Comparison of ENCODE assay signal across 10 cellular contexts in the genomic region with DNA sequence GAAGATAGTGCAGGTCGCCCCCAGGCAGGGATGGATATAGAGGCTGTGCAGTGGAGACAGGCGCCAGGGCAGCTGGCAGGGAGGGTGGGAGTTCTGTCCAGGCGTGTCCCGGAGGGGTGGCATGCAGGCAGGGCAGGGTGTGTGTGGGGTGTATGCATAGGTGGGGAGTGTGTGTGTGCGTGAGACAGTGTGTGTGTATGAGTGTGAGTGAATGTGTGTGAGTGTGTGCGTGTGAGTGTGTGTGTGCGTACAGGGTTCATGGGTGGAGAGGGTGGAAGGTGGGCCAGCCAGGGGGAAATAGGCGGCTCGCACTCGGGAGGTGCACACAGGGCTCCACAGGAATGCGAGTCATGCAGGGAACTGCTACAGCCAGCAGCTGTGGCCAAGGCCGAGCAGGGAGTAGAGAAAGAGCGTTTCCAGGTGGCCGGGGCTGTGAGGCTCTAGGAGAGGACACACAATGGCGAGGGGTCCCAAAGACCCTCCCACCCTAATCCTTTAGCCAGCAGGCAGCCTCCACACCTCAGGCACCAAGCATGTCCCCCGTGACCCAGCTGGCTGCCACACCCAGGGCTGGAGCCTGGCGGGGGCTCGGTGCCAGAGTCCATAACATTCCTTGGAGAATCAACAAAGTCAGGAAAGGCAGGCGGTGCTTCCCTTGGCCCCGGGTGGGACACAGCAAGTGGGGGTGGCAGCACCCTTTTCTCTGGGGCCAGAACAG. TPM values are rescaled to one million over a fixed set of nuclear protein-coding genes. Genes with fewer than 3 reads are reported as not detected.
DNase-seq lines count a peak whose midpoint lies in the region; ATAC-seq and TF ChIP-seq lines count a peak whose summit lies in the region.
"Had no signal": no experiment of that assay in that cellular context is flagged by ENCODE, and none has a peak within 500 bp of the region (broad histone marks: within the 10 kb centered on the region; RNA-seq: fewer than 3 reads in every experiment).

No MANE protein-coding gene starts in this region.

- H3K27ac ChIP-seq in CD4-positive, alpha-beta T cell (ENCODE audit: low read depth, low read length), result no peak overlapping the region
- H3K27ac ChIP-seq in Peyer's patch, result peak overlapping the region in 3 of 4 donors; percentile 2 to 72 (median 53)
- H3K27ac ChIP-seq in fibroblast of lung (ENCODE audit: insufficient read depth, low read length), result peak overlapping the region; percentile 49
- peak overlapping the region; percentile 68 for H3K27ac ChIP-seq in neuronal stem cell (replicated peaks; ENCODE audit: low read length)
- H3K27ac ChIP-seq: C4-2B had no signal

- intact Hi-C loops in CD4-positive, alpha-beta T cell (cut with DNase I, micrococcal nuclease), result no loop called here
- intact Hi-C loops in natural killer cell (cut with micrococcal nuclease), result no loop called here
- intact Hi-C loops in activated CD4-positive, alpha-beta memory T cell treated with anti-CD3 and anti-CD28 coated beads for 36 hours (cut with micrococcal nuclease), result no loop called here

- H3K4me3 Mint-ChIP-seq in CD4-positive, alpha-beta T cell, result peak overlapping the region; percentile 54
- no peak overlapping the region for H3K4me3 Mint-ChIP-seq in activated CD8-positive, alpha-beta T cell treated with anti-CD3 and anti-CD28 coated beads, Interleukin-2, amount 10 ng/mL, durations not matched to agents 7 days and 5 days
- H3K4me3 Mint-ChIP-seq in natural killer cell, result no peak overlapping the region
- no peak overlapping the region for H3K4me3 Mint-ChIP-seq in activated CD4-positive, alpha-beta memory T cell treated with anti-CD3 and anti-CD28 coated beads for 36 hours
- H3K4me3 Mint-ChIP-seq: activated naive CD4-positive, alpha-beta T cell treated with anti-CD3 and anti-CD28 coated beads, Interleukin-2, amount 50 U/mL, for 24 hours had no signal

- H4K91ac ChIP-seq in neuronal stem cell (ENCODE audit: low read depth, low read length, poor library complexity), result peak overlapping the region; percentile 93

- peak overlapping the region; percentile 47 for H3K14ac ChIP-seq in neuronal stem cell (ENCODE audit: low read length)

- peaks cover 1% of the 10 kb centered on the region for H3K79me1 ChIP-seq in neuronal stem cell (ENCODE audit: low read depth, low read length)

- peak overlapping the region; percentile 44 for H3K4me2 ChIP-seq in fibroblast of lung (ENCODE audit: extremely low read depth, insufficient read depth, low read length)
- peak overlapping the region; percentile 23 for H3K4me2 ChIP-seq in neuronal stem cell (ENCODE audit: insufficient read depth, low read length, poor library complexity, severe bottlenecking)

- CTCF ChIA-PET in CD4-positive, alpha-beta T cell (lab: Charles Lee), result no interaction called here
- CTCF ChIA-PET in activated CD8-positive, alpha-beta T cell treated with anti-CD3 and anti-CD28 coated beads, Interleukin-2, amount 10 ng/mL, durations not matched to agents 7 days and 5 days (lab: Charles Lee), result interaction anchor here (1.9 to 2.1 kb wide), 3 partner anchors 8 to 28 kb away, joined by 5 to 7 read pairs (median 5); a partner anchor contains a TSS
- CTCF ChIA-PET in activated CD4-positive, alpha-beta memory T cell treated with anti-CD3 and anti-CD28 coated beads for 36 hours (lab: Charles Lee), result no interaction called here

- no peaks in the 10 kb centered on the region for H3K27me3 Mint-ChIP-seq in CD4-positive, alpha-beta T cell
- H3K27me3 Mint-ChIP-seq in activated CD8-positive, alpha-beta T cell treated with anti-CD3 and anti-CD28 coated beads, Interleukin-2, amount 10 ng/mL, durations not matched to agents 7 days and 5 days (ENCODE audit: low read depth), result peaks cover 10% of the 10 kb centered on the region
- H3K27me3 Mint-ChIP-seq in natural killer cell (ENCODE audit: low read depth in 2 of 2), result peaks cover 0 to 3% of the 10 kb centered on the region in 2 donors
- H3K27me3 Mint-ChIP-seq in activated CD4-positive, alpha-beta memory T cell treated with anti-CD3 and anti-CD28 coated beads for 36 hours, result peaks cover 6% of the 10 kb centered on the region
- H3K27me3 Mint-ChIP-seq: activated naive CD4-positive, alpha-beta T cell treated with anti-CD3 and anti-CD28 coated beads, Interleukin-2, amount 50 U/mL, for 24 hours had no signal

- POLR2A ChIA-PET in CD4-positive, alpha-beta T cell (lab: Charles Lee), result no interaction called here
- POLR2A ChIA-PET in activated CD8-positive, alpha-beta T cell treated with anti-CD3 and anti-CD28 coated beads, Interleukin-2, amount 10 ng/mL, durations not matched to agents 7 days and 5 days (lab: Charles Lee), result no interaction called here
- POLR2A ChIA-PET in activated CD4-positive, alpha-beta memory T cell treated with anti-CD3 and anti-CD28 coated beads for 36 hours (lab: Charles Lee), result no interaction called here

- H2BK12ac ChIP-seq in neuronal stem cell (ENCODE audit: low read length), result peak overlapping the region; percentile 88

- TF ChIP-seq CTCF in CD4-positive, alpha-beta T cell (IDR thresholded peaks at IDR 0.05), result no peak
- no peak for TF ChIP-seq CTCF in Peyer's patch (IDR thresholded peaks at IDR 0.05)
- no peak for TF ChIP-seq CTCF in fibroblast of lung (conservative IDR thresholded peaks at IDR 0.05 in 1 of 2, IDR thresholded peaks at IDR 0.05 in 1 of 2; ENCODE audit: low read depth in 1 of 2, low read length in 2 of 2)
- TF ChIP-seq CTCF in natural killer cell (IDR thresholded peaks at IDR 0.05), result no peak

- no peak overlapping the region for H3K23ac ChIP-seq in neuronal stem cell (ENCODE audit: low read depth, low read length, poor library complexity)

- peak overlapping the region; percentile 58 for H3K18ac ChIP-seq in neuronal stem cell (ENCODE audit: low read length)

- H4K8ac ChIP-seq in neuronal stem cell (ENCODE audit: low read depth, low read length), result no peak overlapping the region

- peak overlapping the region; percentile 98 for H2BK15ac ChIP-seq in neuronal stem cell (ENCODE audit: low read length)

- H2AFZ ChIP-seq in fibroblast of lung (ENCODE audit: low read length), result no peak overlapping the region
- H2AFZ ChIP-seq in neuronal stem cell (ENCODE audit: low read length), result peak overlapping the region; percentile 1

- H4K20me1 ChIP-seq in fibroblast of lung (ENCODE audit: control insufficient read depth, extremely low read depth, insufficient read depth, low read length), result no peaks in the 10 kb centered on the region

- peak overlapping the region; percentile 93 for H2AK5ac ChIP-seq in neuronal stem cell (ENCODE audit: low read depth, low read length)

- H3K9me3 ChIP-seq in CD4-positive, alpha-beta T cell (ENCODE audit: control insufficient read depth, low read length), result no peaks in the 10 kb centered on the region
- no peaks in the 10 kb centered on the region for H3K9me3 ChIP-seq in Peyer's patch
- no peaks in the 10 kb centered on the region for H3K9me3 ChIP-seq in fibroblast of lung (ENCODE audit: control insufficient read depth, insufficient read depth, low read depth, low read length)
- no peaks in the 10 kb centered on the region for H3K9me3 ChIP-seq in neuronal stem cell (replicated peaks in 1 of 2; ENCODE audit: control insufficient read depth in 2 of 2, insufficient read depth in 1 of 2, low read depth in 1 of 2, low read length in 2 of 2)

- no peak for DNase-seq in CD4-positive, alpha-beta T cell
- DNase-seq in Peyer's patch, result peak in 2 of 3 donors; percentile 80 to 84
- DNase-seq in fibroblast of lung (ENCODE audit: low read depth in 2 of 2), result peak in 1 of 2 donors; percentile 72
- no peak for DNase-seq in neuronal stem cell (ENCODE audit: low spot score)
- DNase-seq in activated CD8-positive, alpha-beta T cell treated with anti-CD3 and anti-CD28 coated beads, Interleukin-2, amount 10 ng/mL, durations not matched to agents 7 days and 5 days, result no peak
- DNase-seq in natural killer cell, result no peak
- DNase-seq in activated CD4-positive, alpha-beta memory T cell treated with anti-CD3 and anti-CD28 coated beads for 36 hours, result no peak

- no peak overlapping the region for H3K9ac ChIP-seq in fibroblast of lung (ENCODE audit: insufficient read depth, low read length)
- H3K9ac ChIP-seq in neuronal stem cell (ENCODE audit: low read depth, low read length, poor library complexity), result peak overlapping the region; percentile 9

- H3K4me1 ChIP-seq in Peyer's patch, result peaks cover 8 to 64% (median 12%) of the 10 kb centered on the region in 4 donors
- H3K4me1 ChIP-seq in fibroblast of lung (ENCODE audit: control insufficient read depth, extremely low read depth, insufficient read depth, low read length), result peaks cover 32% of the 10 kb centered on the region
- peaks cover 26 to 35% of the 10 kb centered on the region in 2 donors for H3K4me1 ChIP-seq in neuronal stem cell (ENCODE audit: control insufficient read depth in 2 of 2, insufficient read depth in 1 of 2, low read depth in 1 of 2, low read length in 2 of 2)

- peaks cover 33% of the 10 kb centered on the region for H3K79me2 ChIP-seq in fibroblast of lung (ENCODE audit: control insufficient read depth, insufficient read depth, low read length)

- peak overlapping the region; percentile 97 for H2BK5ac ChIP-seq in neuronal stem cell (ENCODE audit: low read length)

- H3K27me3 ChIP-seq in CD4-positive, alpha-beta T cell (ENCODE audit: control insufficient read depth, insufficient read depth, low read length), result no peaks in the 10 kb centered on the region
- no peaks in the 10 kb centered on the region for H3K27me3 ChIP-seq in Peyer's patch
- H3K27me3 ChIP-seq in fibroblast of lung (ENCODE audit: control insufficient read depth, insufficient read depth, low read length), result no peaks in the 10 kb centered on the region
- H3K27me3 ChIP-seq in neuronal stem cell (ENCODE audit: control insufficient read depth in 3 of 3, insufficient read depth in 3 of 3, low read depth in 1 of 3, low read length in 3 of 3), result no peaks in the 10 kb centered on the region

- no peaks in the 10 kb centered on the region for H3K36me3 Mint-ChIP-seq in CD4-positive, alpha-beta T cell (ENCODE audit: low read depth)
- H3K36me3 Mint-ChIP-seq in activated CD8-positive, alpha-beta T cell treated with anti-CD3 and anti-CD28 coated beads, Interleukin-2, amount 10 ng/mL, durations not matched to agents 7 days and 5 days (ENCODE audit: low read depth), result no peaks in the 10 kb centered on the region
- H3K36me3 Mint-ChIP-seq in natural killer cell, result no peaks in the 10 kb centered on the region
- no peaks in the 10 kb centered on the region for H3K36me3 Mint-ChIP-seq in activated CD4-positive, alpha-beta memory T cell treated with anti-CD3 and anti-CD28 coated beads for 36 hours
- H3K36me3 Mint-ChIP-seq: activated naive CD4-positive, alpha-beta T cell treated with anti-CD3 and anti-CD28 coated beads, Interleukin-2, amount 50 U/mL, for 24 hours had no signal

- H3K9me3 Mint-ChIP-seq in CD4-positive, alpha-beta T cell, result no peaks in the 10 kb centered on the region
- H3K9me3 Mint-ChIP-seq in activated CD8-positive, alpha-beta T cell treated with anti-CD3 and anti-CD28 coated beads, Interleukin-2, amount 10 ng/mL, durations not matched to agents 7 days and 5 days (ENCODE audit: insufficient read depth), result no peaks in the 10 kb centered on the region
- no peaks in the 10 kb centered on the region for H3K9me3 Mint-ChIP-seq in natural killer cell
- no peaks in the 10 kb centered on the region for H3K9me3 Mint-ChIP-seq in activated CD4-positive, alpha-beta memory T cell treated with anti-CD3 and anti-CD28 coated beads for 36 hours
- H3K9me3 Mint-ChIP-seq: activated naive CD4-positive, alpha-beta T cell treated with anti-CD3 and anti-CD28 coated beads, Interleukin-2, amount 50 U/mL, for 24 hours had no signal

- peak overlapping the region; percentile 97 for H2BK120ac ChIP-seq in neuronal stem cell (ENCODE audit: low read depth, low read length)

- TF ChIP-seq POLR2A in Peyer's patch (IDR thresholded peaks at IDR 0.05), result no peak

- no peaks in the 10 kb centered on the region for H3K4me1 Mint-ChIP-seq in CD4-positive, alpha-beta T cell (ENCODE audit: low read depth)
- peaks cover 2% of the 10 kb centered on the region for H3K4me1 Mint-ChIP-seq in activated CD8-positive, alpha-beta T cell treated with anti-CD3 and anti-CD28 coated beads, Interleukin-2, amount 10 ng/mL, durations not matched to agents 7 days and 5 days (ENCODE audit: low read depth)
- H3K4me1 Mint-ChIP-seq in natural killer cell, result peaks cover 0 to 3% of the 10 kb centered on the region in 2 donors
- no peaks in the 10 kb centered on the region for H3K4me1 Mint-ChIP-seq in activated CD4-positive, alpha-beta memory T cell treated with anti-CD3 and anti-CD28 coated beads for 36 hours (ENCODE audit: low read depth)

- H3K4me3 ChIP-seq in Peyer's patch (peak overlapping the region in 1 of 4 donors; percentile 11), fibroblast of lung (replicated peaks in 1 of 4; ENCODE audit: control extremely low read depth in 1 of 4, insufficient read depth in 1 of 4, low read depth in 3 of 4, low read length in 4 of 4) (no peak overlapping the region), neuronal stem cell (ENCODE audit: low read length in 2 of 2) (no peak overlapping the region)

- H3K27ac Mint-ChIP-seq in CD4-positive, alpha-beta T cell, result no peak overlapping the region
- no peak overlapping the region for H3K27ac Mint-ChIP-seq in activated CD8-positive, alpha-beta T cell treated with anti-CD3 and anti-CD28 coated beads, Interleukin-2, amount 10 ng/mL, durations not matched to agents 7 days and 5 days
- H3K27ac Mint-ChIP-seq in natural killer cell, result peak overlapping the region in 1 of 2 donors; percentile 15
- H3K27ac Mint-ChIP-seq in activated CD4-positive, alpha-beta memory T cell treated with anti-CD3 and anti-CD28 coated beads for 36 hours, result no peak overlapping the region
- H3K27ac Mint-ChIP-seq: activated naive CD4-positive, alpha-beta T cell treated with anti-CD3 and anti-CD28 coated beads, Interleukin-2, amount 50 U/mL, for 24 hours had no signal

- 100% methylated on average over 1 of the region's 20 CpGs; no CpG with 5 or more reads in 1 of the 2 donors for WGBS in neuronal stem cell (ENCODE audit: extremely low coverage in 2 of 2, insufficient read length in 2 of 2, insufficient replicate concordance in 1 of 2), 2 donors

- H3K36me3 ChIP-seq in Peyer's patch (no peaks in the 10 kb centered on the region), fibroblast of lung (ENCODE audit: control insufficient read depth, insufficient read depth, low read length) (peaks cover 2% of the 10 kb centered on the region), neuronal stem cell (replicated peaks in 1 of 2; ENCODE audit: control insufficient read depth in 2 of 2, insufficient read depth in 2 of 2, low read length in 2 of 2) (no peaks in the 10 kb centered on the region)

- H3K4ac ChIP-seq in neuronal stem cell (ENCODE audit: low read length), result peak overlapping the region; percentile 57

- no peak for ATAC-seq in CD4-positive, alpha-beta T cell (ENCODE audit: poor library complexity)
- ATAC-seq in activated CD8-positive, alpha-beta T cell treated with anti-CD3 and anti-CD28 coated beads, Interleukin-2, amount 10 ng/mL, durations not matched to agents 7 days and 5 days, result no peak
- ATAC-seq in HG03097 (IDR thresholded peaks at IDR 0.05; ENCODE audit: low FRiP score, unreplicated experiment) (no peak), natural killer cell (no peak)

RNA-seq across cellular contexts. Expression of a gene that starts 4.6 kb away (rescaled TPM):
- 1 to 10 TPM; 1.8 to 2.4 TPM for total RNA-seq in CD4-positive, alpha-beta T cell
- total RNA-seq in Peyer's patch (10 to 100 TPM; 11.6 to 44.4 (median 18.4) TPM), fibroblast of lung (39.3 and 59.8 TPM in 2 replicates), natural killer cell (1 to 10 TPM; 2.5 to 2.9 (median 2.5) TPM)
- 32.8 and 52.1 TPM in 2 replicates for polyA plus RNA-seq in fibroblast of lung
- polyA plus RNA-seq in fibroblast of lung (2012), result 39.6 and 76.5 TPM in 2 replicates
- 151 and 159 TPM in 2 replicates for polyA minus RNA-seq in fibroblast of lung (ENCODE audit: low replicate concordance)
- polyA plus RNA-seq in neuronal stem cell (2013, experiment 1 of 2), result 19.5 TPM
- polyA plus RNA-seq in neuronal stem cell (2013, experiment 2 of 2), result 17.6 TPM
- 1 to 10 TPM; 4.3 to 4.6 TPM for total RNA-seq in activated CD8-positive, alpha-beta T cell treated with anti-CD3 and anti-CD28 coated beads, Interleukin-2, amount 10 ng/mL, durations not matched to agents 7 days and 5 days
- total RNA-seq in activated CD4-positive, alpha-beta memory T cell treated with anti-CD3 and anti-CD28 coated beads for 36 hours, result 1 to 10 TPM; 4.3 to 4.4 TPM

RNA-seq across cellular contexts. Expression of a gene that starts 7.7 kb away (rescaled TPM):
- total RNA-seq in CD4-positive, alpha-beta T cell, result 10 to 100 TPM; 24.8 to 26.3 TPM
- 100 to 1,000 TPM in 1 of 4 donors, 10 to 100 TPM in 3; 33.8 to 124 (median 76.3) TPM for total RNA-seq in Peyer's patch
- total RNA-seq in fibroblast of lung, result 7.7 and 18.0 TPM in 2 replicates
- polyA plus RNA-seq in fibroblast of lung, result 3.0 and 3.4 TPM in 2 replicates
- polyA plus RNA-seq in fibroblast of lung (2012), result 5.8 and 6.3 TPM in 2 replicates
- 4.9 and 8.4 TPM in 2 replicates for polyA minus RNA-seq in fibroblast of lung (ENCODE audit: low replicate concordance)
- polyA plus RNA-seq in neuronal stem cell (2013, experiment 1 of 2), result 7.8 TPM
- 8.0 TPM for polyA plus RNA-seq in neuronal stem cell (2013, experiment 2 of 2)
- 10 to 100 TPM in 1 of 2 experiments, 1 to 10 TPM in 1; 10.0 to 12.5 TPM for total RNA-seq in activated CD8-positive, alpha-beta T cell treated with anti-CD3 and anti-CD28 coated beads, Interleukin-2, amount 10 ng/mL, durations not matched to agents 7 days and 5 days
- 10 to 100 TPM; 12.0 to 15.9 (median 14.2) TPM for total RNA-seq in natural killer cell
- 10 to 100 TPM; 12.5 to 13.8 TPM for total RNA-seq in activated CD4-positive, alpha-beta memory T cell treated with anti-CD3 and anti-CD28 coated beads for 36 hours

RNA-seq across cellular contexts. Expression of a gene that starts 20.5 kb away (rescaled TPM):
- 10 to 100 TPM; 50.5 to 50.9 TPM for total RNA-seq in CD4-positive, alpha-beta T cell
- total RNA-seq in Peyer's patch, result 10 to 100 TPM; 24.3 to 41.8 (median 31.7) TPM
- total RNA-seq in fibroblast of lung, result 9.9 and 10.3 TPM in 2 replicates
- 11.7 and 12.4 TPM in 2 replicates for polyA plus RNA-seq in fibroblast of lung
- polyA plus RNA-seq in fibroblast of lung (2012), result 20.2 and 20.3 TPM in 2 replicates
- polyA minus RNA-seq in fibroblast of lung (ENCODE audit: low replicate concordance), result 4.3 and 6.1 TPM in 2 replicates
- 21.6 TPM for polyA plus RNA-seq in neuronal stem cell (2013, experiment 1 of 2)
- polyA plus RNA-seq in neuronal stem cell (2013, experiment 2 of 2), result 22.5 TPM
- 10 to 100 TPM; 29.2 to 29.4 TPM for total RNA-seq in activated CD8-positive, alpha-beta T cell treated with anti-CD3 and anti-CD28 coated beads, Interleukin-2, amount 10 ng/mL, durations not matched to agents 7 days and 5 days
- total RNA-seq in natural killer cell, result 10 to 100 TPM; 64.9 to 80.7 (median 79.8) TPM
- total RNA-seq in activated CD4-positive, alpha-beta memory T cell treated with anti-CD3 and anti-CD28 coated beads for 36 hours, result 10 to 100 TPM; 24.9 to 25.4 TPM

RNA-seq across cellular contexts. Expression of a gene that starts 33.9 kb away (rescaled TPM):
- 1 to 10 TPM; 1.3 to 1.5 TPM for total RNA-seq in CD4-positive, alpha-beta T cell
- total RNA-seq in Peyer's patch (10 to 100 TPM in 3 of 4 donors, 1 to 10 TPM in 1; 8.4 to 28.9 (median 11.2) TPM), fibroblast of lung (12.8 and 18.7 TPM in 2 replicates), natural killer cell (1 to 10 TPM; 4.1 to 5.3 (median 4.5) TPM)
- polyA plus RNA-seq in fibroblast of lung, result 1.9 and 2.7 TPM in 2 replicates
- 4.3 and 6.4 TPM in 2 replicates for polyA plus RNA-seq in fibroblast of lung (2012)
- 2.0 and 7.2 TPM in 2 replicates for polyA minus RNA-seq in fibroblast of lung (ENCODE audit: low replicate concordance)
- polyA plus RNA-seq in neuronal stem cell (2013, experiment 1 of 2), result 3.9 TPM
- 3.7 TPM for polyA plus RNA-seq in neuronal stem cell (2013, experiment 2 of 2)
- 1 to 10 TPM; 7.8 to 8.8 TPM for total RNA-seq in activated CD8-positive, alpha-beta T cell treated with anti-CD3 and anti-CD28 coated beads, Interleukin-2, amount 10 ng/mL, durations not matched to agents 7 days and 5 days
- 1 to 10 TPM; 5.3 to 5.6 TPM for total RNA-seq in activated CD4-positive, alpha-beta memory T cell treated with anti-CD3 and anti-CD28 coated beads for 36 hours

Comparison
In these comparisons a context has a peak if more than half of its experiments do, and no peak if none do; other contexts are left out.
1. DNase-seq: peak in Peyer's patch (2 of 3); none in CD4-positive, alpha-beta T cell (0 of 10), neuronal stem cell (single experiment), activated CD8-positive, alpha-beta T cell treated with anti-CD3 and anti-CD28 coated beads, Interleukin-2, amount 10 ng/mL, durations not matched to agents 7 days and 5 days (single experiment), natural killer cell (single experiment) and activated CD4-positive, alpha-beta memory T cell treated with anti-CD3 and anti-CD28 coated beads for 36 hours (single experiment).